Comparison of ENCODE assay signal across 33 cellular contexts in genomic region chr17:76155988-76156661, GRCh38. TPM values are rescaled to one million over a fixed set of nuclear protein-coding genes. Genes with fewer than 3 reads are reported as not detected.
DNase-seq lines count a peak whose midpoint lies in the region; ATAC-seq, FAIRE-seq and TF ChIP-seq lines count a peak whose summit lies in the region.
"Had no signal": no experiment of that assay in that cellular context is flagged by ENCODE, and none has a peak within 500 bp of the region (broad histone marks: within the 10 kb centered on the region; RNA-seq: fewer than 3 reads in every experiment).

No MANE protein-coding gene starts in this region.

- H3K9me3 Mint-ChIP-seq in activated naive CD8-positive, alpha-beta T cell treated with anti-CD3 and anti-CD28 coated beads for 36 hours = no peaks in the 10 kb centered on the region
- H3K9me3 Mint-ChIP-seq in activated naive CD8-positive, alpha-beta T cell treated with anti-CD3 and anti-CD28 coated beads, Interleukin-2, amount 50 U/mL, for 24 hours = no peaks in the 10 kb centered on the region
- no peaks in the 10 kb centered on the region for H3K9me3 Mint-ChIP-seq in WTC11
- no peaks in the 10 kb centered on the region for H3K9me3 Mint-ChIP-seq in stimulated activated memory B cell treated with anti-CD40 and anti-IgM and Interleukin-4, amounts not matched to agents 10 μg/mL and 1 μg/mL and 100 μg/mL, for 72 hours
- H3K9me3 Mint-ChIP-seq: activated naive CD4-positive, alpha-beta T cell treated with anti-CD3 and anti-CD28 coated beads, Interleukin-2, amount 50 U/mL, for 24 hours; activated T-helper 1 cell treated with anti-CD3 and anti-CD28 coated beads, Interleukin-12 subunit alpha, Interleukin-12 subunit beta, Interleukin-2, Interleukin-4 antibody, amounts not matched to agents 30 ng/mL and 10 ng/mL and 1 ng/mL, durations not matched to agents 14 hours and 24 hours and 36 hours had no signal

- no peak overlapping the region for H2AFZ ChIP-seq in HepG2 (ENCODE audit: low read length)

- peak overlapping the region; percentile 14 for H3K27ac Mint-ChIP-seq in activated naive CD8-positive, alpha-beta T cell treated with anti-CD3 and anti-CD28 coated beads for 36 hours
- H3K27ac Mint-ChIP-seq in activated naive CD8-positive, alpha-beta T cell treated with anti-CD3 and anti-CD28 coated beads, Interleukin-2, amount 50 U/mL, for 24 hours = no peak overlapping the region
- peak overlapping the region; percentile 52 for H3K27ac Mint-ChIP-seq in WTC11
- no peak overlapping the region for H3K27ac Mint-ChIP-seq in stimulated activated memory B cell treated with anti-CD40 and anti-IgM and Interleukin-4, amounts not matched to agents 10 μg/mL and 1 μg/mL and 100 μg/mL, for 72 hours
- H3K27ac Mint-ChIP-seq: activated T-helper 1 cell treated with anti-CD3 and anti-CD28 coated beads, Interleukin-12 subunit alpha, Interleukin-12 subunit beta, Interleukin-2, Interleukin-4 antibody, amounts not matched to agents 30 ng/mL and 10 ng/mL and 1 ng/mL, durations not matched to agents 14 hours and 24 hours and 36 hours had no signal

- H3K36me3 ChIP-seq in HepG2 (replicated peaks in 1 of 2; ENCODE audit: control insufficient read depth in 1 of 2, insufficient read depth in 2 of 2, low read length in 2 of 2) = no peaks in the 10 kb centered on the region
- no peaks in the 10 kb centered on the region for H3K36me3 ChIP-seq in esophagus squamous epithelium
- H3K36me3 ChIP-seq: BLaER1 treated with 17β-estradiol and CSF1 and Interleukin-3, amounts not matched to agents 10 nM and 100 nM; cardiac muscle cell; colonic mucosa had no signal

- intact Hi-C loops in HepG2 (cut with micrococcal nuclease; ENCODE audit: unreplicated experiment) = no loop called here
- intact Hi-C loops in esophagus squamous epithelium (cut with DNase I) = no loop called here

- no peak for DNase-seq in activated naive CD8-positive, alpha-beta T cell treated with anti-CD3 and anti-CD28 coated beads for 36 hours
- no peak for DNase-seq in activated naive CD8-positive, alpha-beta T cell treated with anti-CD3 and anti-CD28 coated beads, Interleukin-2, amount 50 U/mL, for 24 hours
- DNase-seq in WTC11 (ENCODE audit: low spot score) (no peak), HepG2 (ENCODE audit: low spot score) (no peak), esophagus squamous epithelium (lab: John Stamatoyannopoulos, UW) (no peak)
- no peak for DNase-seq in stimulated activated CD4-positive, alpha-beta T cell treated with anti-CD3 and anti-CD28 coated beads, Interleukin-4, amount 100 ng/mL, for 1 hour
- no peak for DNase-seq in activated CD4-positive, CD25-positive, alpha-beta regulatory T cell (lab: John Stamatoyannopoulos, UW)
- DNase-seq: activated CD4-positive, alpha-beta T cell treated with anti-CD3 and anti-CD28 coated beads for 1 hour; aorta; colonic mucosa; effector memory CD4-positive, alpha-beta T cell; EL; foreskin melanocyte; Kasumi-1; mesenchymal stem cell; MV-4-11; NCI-H187; NCI-H526 treated with DMSO at 0.1 percent for 48 hours; nucleus accumbens; stimulated activated CD4-positive, alpha-beta T cell treated with anti-CD3 and anti-CD28 coated beads, Interleukin-15, amount 100 ng/mL, for 24 hours; stimulated activated naive CD4-positive, alpha-beta T cell treated with Interleukin-2 at 50 U/mL for 16 hours had no signal

- BruUV-seq in HepG2 (replicated peaks; lab: Mats Ljungman, UMichigan) = no TSS peak

- peaks cover 32% of the 10 kb centered on the region for H3K36me3 Mint-ChIP-seq in activated naive CD8-positive, alpha-beta T cell treated with anti-CD3 and anti-CD28 coated beads for 36 hours
- peaks cover 16% of the 10 kb centered on the region for H3K36me3 Mint-ChIP-seq in activated naive CD8-positive, alpha-beta T cell treated with anti-CD3 and anti-CD28 coated beads, Interleukin-2, amount 50 U/mL, for 24 hours (ENCODE audit: low read depth)
- H3K36me3 Mint-ChIP-seq in WTC11 = no peaks in the 10 kb centered on the region
- no peaks in the 10 kb centered on the region for H3K36me3 Mint-ChIP-seq in stimulated activated memory B cell treated with anti-CD40 and anti-IgM and Interleukin-4, amounts not matched to agents 10 μg/mL and 1 μg/mL and 100 μg/mL, for 72 hours

- no peaks in the 10 kb centered on the region for H3K79me2 ChIP-seq in HepG2 (ENCODE audit: insufficient read depth, low read length)

- CTCF ChIA-PET in WTC11 (lab: Charles Lee) = interaction anchor here (0.5 to 2.0 kb wide), 12 partner anchors 16 to 143 kb away, joined by 3 to 15 read pairs (median 3); partner anchors contain the start of genes EXOC7 and FOXJ1
- CTCF ChIA-PET in HepG2 (lab: Yijun Ruan, JAX; ENCODE audit: low intra/inter-chr PET ratio, low total read pairs) = interaction anchor here (4.1 kb wide), 1 partner anchor 35 kb away, joined by 20 read pairs; no protein-coding TSS in a partner anchor

- H3K27ac ChIP-seq in HepG2 (ENCODE audit: extremely low read length, insufficient read depth, low read length) = no peak overlapping the region
- no peak overlapping the region for H3K27ac ChIP-seq in esophagus squamous epithelium
- H3K27ac ChIP-seq: BLaER1 treated with 17β-estradiol and CSF1 and Interleukin-3, amounts not matched to agents 10 nM and 100 nM; cardiac muscle cell; colonic mucosa; esophagus muscularis mucosa; HL-60 had no signal

- no peaks in the 10 kb centered on the region for H4K20me1 ChIP-seq in HepG2 (ENCODE audit: insufficient read depth, low read length)
- H4K20me1 ChIP-seq: BLaER1 treated with 17β-estradiol and CSF1 and Interleukin-3, amounts not matched to agents 10 nM and 100 nM had no signal

- no peaks in the 10 kb centered on the region for H3K27me3 Mint-ChIP-seq in activated naive CD8-positive, alpha-beta T cell treated with anti-CD3 and anti-CD28 coated beads for 36 hours
- H3K27me3 Mint-ChIP-seq in activated naive CD8-positive, alpha-beta T cell treated with anti-CD3 and anti-CD28 coated beads, Interleukin-2, amount 50 U/mL, for 24 hours = no peaks in the 10 kb centered on the region
- no peaks in the 10 kb centered on the region for H3K27me3 Mint-ChIP-seq in WTC11 (ENCODE audit: low read depth)
- H3K27me3 Mint-ChIP-seq in stimulated activated memory B cell treated with anti-CD40 and anti-IgM and Interleukin-4, amounts not matched to agents 10 μg/mL and 1 μg/mL and 100 μg/mL, for 72 hours = peaks cover 19% of the 10 kb centered on the region
- H3K27me3 Mint-ChIP-seq: activated naive CD4-positive, alpha-beta T cell treated with anti-CD3 and anti-CD28 coated beads, Interleukin-2, amount 50 U/mL, for 24 hours had no signal

- TF ChIP-seq CTCF in WTC11 (IDR thresholded peaks at IDR 0.05) = no peak
- no peak for TF ChIP-seq CTCF in HepG2 (CRISPR knock-in tag; IDR thresholded peaks at IDR 0.05)
- TF ChIP-seq CTCF in esophagus squamous epithelium (IDR thresholded peaks at IDR 0.05) = no peak

- no peak for ATAC-seq in activated naive CD8-positive, alpha-beta T cell treated with anti-CD3 and anti-CD28 coated beads, Interleukin-2, amount 50 U/mL, for 24 hours
- ATAC-seq in WTC11 (peak; percentile 34; the same call in 1 of the 2 replicates), HepG2 (peak; percentile 8; the same call in 1 of the 3 replicates)
- no peak for ATAC-seq in stimulated activated memory B cell treated with anti-CD40 and anti-IgM and Interleukin-4, amounts not matched to agents 10 μg/mL and 1 μg/mL and 100 μg/mL, for 72 hours
- ATAC-seq: GM12878, left lobe of liver had no signal

- H3K4me1 ChIP-seq in HepG2 (ENCODE audit: insufficient read depth, low read length) = peaks cover 16% of the 10 kb centered on the region
- peaks cover 0 to 4% (median 0%) of the 10 kb centered on the region in 3 donors for H3K4me1 ChIP-seq in esophagus squamous epithelium
- H3K4me1 ChIP-seq: colonic mucosa had no signal

- WGBS in HepG2 (ENCODE audit: low lambda C conversion rate) = 47% methylated on average over 13 of the region's 13 CpGs
- WGBS in esophagus squamous epithelium, 2 donors = 85 to 86% methylated on average over 6 to 10 of the region's 13 CpGs

- TF ChIP-seq EP300 in HepG2 (IDR thresholded peaks at IDR 0.05; ENCODE audit: low read depth in 2 of 2, low read length in 2 of 2) (no peak), HepG2 (CRISPR knock-in tag; IDR thresholded peaks at IDR 0.05; ENCODE audit: borderline replicate concordance) (no peak)

- in situ Hi-C loops in HepG2 (cut with HindIII; ENCODE audit: extremely low pct_ligation_motif_present, low pct_unique_long_range_greater_than_20kb) = loop anchor here (5.0 kb wide), 1 partner anchor 34 kb away; no protein-coding TSS in a partner anchor

- H3K9me3 ChIP-seq in HepG2 (ENCODE audit: low read length) (no peaks in the 10 kb centered on the region), esophagus squamous epithelium (no peaks in the 10 kb centered on the region)
- H3K9me3 ChIP-seq: BLaER1 treated with 17β-estradiol and CSF1 and Interleukin-3, amounts not matched to agents 10 nM and 100 nM; colonic mucosa; esophagus muscularis mucosa had no signal

- H3K4me2 ChIP-seq in HepG2 (ENCODE audit: low read depth, low read length) = no peak overlapping the region
- H3K4me2 ChIP-seq: BLaER1 treated with 17β-estradiol and CSF1 and Interleukin-3, amounts not matched to agents 10 nM and 100 nM had no signal

- peaks cover 39% of the 10 kb centered on the region for H3K4me1 Mint-ChIP-seq in activated naive CD8-positive, alpha-beta T cell treated with anti-CD3 and anti-CD28 coated beads for 36 hours
- H3K4me1 Mint-ChIP-seq in activated naive CD8-positive, alpha-beta T cell treated with anti-CD3 and anti-CD28 coated beads, Interleukin-2, amount 50 U/mL, for 24 hours = peaks cover 32% of the 10 kb centered on the region
- peaks cover 32% of the 10 kb centered on the region for H3K4me1 Mint-ChIP-seq in WTC11
- H3K4me1 Mint-ChIP-seq in stimulated activated memory B cell treated with anti-CD40 and anti-IgM and Interleukin-4, amounts not matched to agents 10 μg/mL and 1 μg/mL and 100 μg/mL, for 72 hours = no peaks in the 10 kb centered on the region

- H3K4me3 Mint-ChIP-seq in activated naive CD8-positive, alpha-beta T cell treated with anti-CD3 and anti-CD28 coated beads for 36 hours = no peak overlapping the region
- H3K4me3 Mint-ChIP-seq in activated naive CD8-positive, alpha-beta T cell treated with anti-CD3 and anti-CD28 coated beads, Interleukin-2, amount 50 U/mL, for 24 hours = no peak overlapping the region
- no peak overlapping the region for H3K4me3 Mint-ChIP-seq in WTC11
- no peak overlapping the region for H3K4me3 Mint-ChIP-seq in stimulated activated memory B cell treated with anti-CD40 and anti-IgM and Interleukin-4, amounts not matched to agents 10 μg/mL and 1 μg/mL and 100 μg/mL, for 72 hours
- H3K4me3 Mint-ChIP-seq: activated naive CD4-positive, alpha-beta T cell treated with anti-CD3 and anti-CD28 coated beads, Interleukin-2, amount 50 U/mL, for 24 hours; activated T-helper 1 cell treated with anti-CD3 and anti-CD28 coated beads, Interleukin-12 subunit alpha, Interleukin-12 subunit beta, Interleukin-2, Interleukin-4 antibody, amounts not matched to agents 30 ng/mL and 10 ng/mL and 1 ng/mL, durations not matched to agents 14 hours and 24 hours and 36 hours had no signal

- H3K4me3 ChIP-seq in HepG2 (replicated peaks in 1 of 3; ENCODE audit: insufficient read depth in 1 of 3, low read depth in 2 of 3, low read length in 3 of 3) (no peak overlapping the region), esophagus squamous epithelium (no peak overlapping the region)
- H3K4me3 ChIP-seq: BLaER1 treated with 17β-estradiol and CSF1 and Interleukin-3, amounts not matched to agents 10 nM and 100 nM; cardiac muscle cell; colonic mucosa; esophagus muscularis mucosa; GM12878 had no signal

- peaks cover 0 to 19% of the 10 kb centered on the region in 2 experiments; a peak in 2 of 5 replicates for H3K27me3 ChIP-seq in HepG2 (ENCODE audit: control insufficient read depth in 1 of 2, insufficient read depth in 2 of 2, low read length in 2 of 2)
- no peaks in the 10 kb centered on the region for H3K27me3 ChIP-seq in esophagus squamous epithelium
- H3K27me3 ChIP-seq: BLaER1 treated with 17β-estradiol and CSF1 and Interleukin-3, amounts not matched to agents 10 nM and 100 nM; cardiac muscle cell; colonic mucosa; esophagus muscularis mucosa had no signal

- H3K9ac ChIP-seq in HepG2 (ENCODE audit: insufficient read depth, low read depth, low read length) = no peak overlapping the region
- H3K9ac ChIP-seq: BLaER1 treated with 17β-estradiol and CSF1 and Interleukin-3, amounts not matched to agents 10 nM and 100 nM had no signal

- POLR2A ChIA-PET in WTC11 (lab: Charles Lee) = no interaction called here
- POLR2A ChIA-PET in HepG2 (lab: Yijun Ruan, JAX) = interaction anchor here (0.6 kb wide), 1 partner anchor 1972 kb away, joined by 3 read pairs; the partner anchor contains the start of gene TMC6

- no peak for TF ChIP-seq POLR2A in HepG2 (IDR thresholded peaks at IDR 0.05; ENCODE audit: insufficient read depth in 1 of 2, low read depth in 2 of 2, low read length in 2 of 2)
- no peak for TF ChIP-seq POLR2A in esophagus squamous epithelium (IDR thresholded peaks at IDR 0.05)

- TF ChIP-seq RAD21 in HepG2 (CRISPR knock-in tag; IDR thresholded peaks at IDR 0.05) = no peak

- FAIRE-seq in HepG2 (lab: Jason Lieb, UNC) = no peak
- FAIRE-seq: GM12878, TTC549 had no signal

RNA-seq across cellular contexts. Expression of gene FOXJ1, which starts 15.1 kb away (rescaled TPM):
- total RNA-seq in activated naive CD8-positive, alpha-beta T cell treated with anti-CD3 and anti-CD28 coated beads for 36 hours = 1 to 10 TPM; 7.5 to 7.8 TPM
- total RNA-seq in WTC11 (2021) (6.2 to 11.8 TPM (median 6.8 TPM) in 3 replicates), HepG2 (2016; rRNA removed; fragmentation: Illumina TruSeq; extraction: Trizol) (1.4 and 1.6 TPM in 2 replicates), esophagus squamous epithelium (under 1 TPM in 2 of 4 donors, not detected in 2; 0.19 to 0.57 TPM)
- total RNA-seq in HepG2 (2016; cell fraction: cytosol; rRNA removed; fragmentation: Illumina TruSeq; extraction: Trizol; ENCODE audit: low read depth) = 0.09 and 0.30 TPM in 2 replicates
- total RNA-seq in HepG2 (2016; cell fraction: insoluble cytoplasmic fraction; rRNA removed; fragmentation: Illumina TruSeq; extraction: Trizol) = 1.4 and 1.9 TPM in 2 replicates
- total RNA-seq in HepG2 (2016; cell fraction: membrane; rRNA removed; fragmentation: Illumina TruSeq; extraction: Trizol) = 0.77 and 0.93 TPM in 2 replicates
- 0.94 and 1.3 TPM in 2 replicates for total RNA-seq in HepG2 (2016; cell fraction: nucleus; rRNA removed; fragmentation: Illumina TruSeq; extraction: Trizol)
- 0.98 and 1.2 TPM in 2 replicates for polyA plus RNA-seq in HepG2 (2011; rRNA removed)
- 0.82 and 1.5 TPM in 2 replicates for polyA plus RNA-seq in HepG2 (2011; cell fraction: cytosol; rRNA removed)
- 2.8 and 3.7 TPM in 2 replicates for polyA plus RNA-seq in HepG2 (2011; cell fraction: nucleus; rRNA removed)
- 0.66 and 0.96 TPM in 2 replicates for polyA plus RNA-seq in HepG2 (2012)
- polyA plus RNA-seq in HepG2 (2016; cell fraction: cytosol; fragmentation: Illumina TruSeq; extraction: Trizol; ENCODE audit: low read depth) = 0.31 and 0.45 TPM in 2 replicates
- polyA plus RNA-seq in HepG2 (2016; cell fraction: insoluble cytoplasmic fraction; fragmentation: Illumina TruSeq; extraction: Trizol; ENCODE audit: low read depth) = 1.3 and 1.4 TPM in 2 replicates
- polyA plus RNA-seq in HepG2 (2016; cell fraction: membrane; fragmentation: Illumina TruSeq; extraction: Trizol; ENCODE audit: low read depth) = 0.61 and 0.62 TPM in 2 replicates
- 2.0 and 2.1 TPM in 2 replicates for polyA plus RNA-seq in HepG2 (2016; cell fraction: nucleus; fragmentation: Illumina TruSeq; extraction: Trizol; ENCODE audit: insufficient read depth, low read depth)
- 0.05 and 1.5 TPM in 2 replicates for polyA minus RNA-seq in HepG2 (2011; rRNA and poly(A)+ RNA removed; ENCODE audit: low replicate concordance)
- 0.35 and 0.40 TPM in 2 replicates for polyA minus RNA-seq in HepG2 (2011; cell fraction: cytosol; rRNA and poly(A)+ RNA removed)
- polyA minus RNA-seq in HepG2 (2011; cell fraction: nucleus; rRNA and poly(A)+ RNA removed) = 0.37 and 0.52 TPM in 2 replicates
- total RNA-seq: activated T-helper 1 cell treated with anti-CD3 and anti-CD28 coated beads, Interleukin-12 subunit alpha, Interleukin-12 subunit beta, Interleukin-2, Interleukin-4 antibody, amounts not matched to agents 30 ng/mL and 10 ng/mL and 1 ng/mL, durations not matched to agents 14 hours and 24 hours and 36 hours; aorta; GM12878; pulmonary artery endothelial cell had no signal
- polyA plus RNA-seq: AG04450, aorta, GM12878 had no signal

RNA-seq across cellular contexts. Expression of gene EXOC7, which starts 52.5 kb away (rescaled TPM):
- total RNA-seq in activated naive CD8-positive, alpha-beta T cell treated with anti-CD3 and anti-CD28 coated beads for 36 hours = 10 to 100 TPM; 81.2 to 88.1 TPM
- total RNA-seq in WTC11 (2021) (90.0 to 126 TPM (median 96.2 TPM) in 3 replicates), HepG2 (2016; rRNA removed; fragmentation: Illumina TruSeq; extraction: Trizol) (116 and 118 TPM in 2 replicates), esophagus squamous epithelium (10 to 100 TPM; 70.3 to 84.5 (median 74.4) TPM)
- total RNA-seq in HepG2 (2016; cell fraction: cytosol; rRNA removed; fragmentation: Illumina TruSeq; extraction: Trizol; ENCODE audit: low read depth) = 32.5 and 33.1 TPM in 2 replicates
- total RNA-seq in HepG2 (2016; cell fraction: insoluble cytoplasmic fraction; rRNA removed; fragmentation: Illumina TruSeq; extraction: Trizol) = 112 and 113 TPM in 2 replicates
- total RNA-seq in HepG2 (2016; cell fraction: membrane; rRNA removed; fragmentation: Illumina TruSeq; extraction: Trizol) = 41.7 and 48.8 TPM in 2 replicates
- total RNA-seq in HepG2 (2016; cell fraction: nucleus; rRNA removed; fragmentation: Illumina TruSeq; extraction: Trizol) = 80.6 and 103 TPM in 2 replicates
- 86.9 and 118 TPM in 2 replicates for polyA plus RNA-seq in HepG2 (2011; rRNA removed)
- 65.5 and 68.0 TPM in 2 replicates for polyA plus RNA-seq in HepG2 (2011; cell fraction: cytosol; rRNA removed)
- 259 and 277 TPM in 2 replicates for polyA plus RNA-seq in HepG2 (2011; cell fraction: nucleus; rRNA removed)
- polyA plus RNA-seq in HepG2 (2012) = 100 and 124 TPM in 2 replicates
- polyA plus RNA-seq in HepG2 (2016; cell fraction: cytosol; fragmentation: Illumina TruSeq; extraction: Trizol; ENCODE audit: low read depth) = 7.1 and 8.4 TPM in 2 replicates
- 78.0 and 79.6 TPM in 2 replicates for polyA plus RNA-seq in HepG2 (2016; cell fraction: insoluble cytoplasmic fraction; fragmentation: Illumina TruSeq; extraction: Trizol; ENCODE audit: low read depth)
- 18.4 and 21.9 TPM in 2 replicates for polyA plus RNA-seq in HepG2 (2016; cell fraction: membrane; fragmentation: Illumina TruSeq; extraction: Trizol; ENCODE audit: low read depth)
- 147 and 170 TPM in 2 replicates for polyA plus RNA-seq in HepG2 (2016; cell fraction: nucleus; fragmentation: Illumina TruSeq; extraction: Trizol; ENCODE audit: insufficient read depth, low read depth)
- polyA minus RNA-seq in HepG2 (2011; rRNA and poly(A)+ RNA removed; ENCODE audit: low replicate concordance) = 144 and 202 TPM in 2 replicates
- polyA minus RNA-seq in HepG2 (2011; cell fraction: cytosol; rRNA and poly(A)+ RNA removed) = 69.7 and 91.8 TPM in 2 replicates
- polyA minus RNA-seq in HepG2 (2011; cell fraction: nucleus; rRNA and poly(A)+ RNA removed) = 113 and 132 TPM in 2 replicates

Comparison
In these comparisons a context has a peak if more than half of its experiments do, and no peak if none do; other contexts are left out.
1. H3K27ac Mint-ChIP-seq: peak in activated naive CD8-positive, alpha-beta T cell treated with anti-CD3 and anti-CD28 coated beads for 36 hours (single experiment) and WTC11 (single experiment); none in activated naive CD8-positive, alpha-beta T cell treated with anti-CD3 and anti-CD28 coated beads, Interleukin-2, amount 50 U/mL, for 24 hours (single experiment) and stimulated activated memory B cell treated with anti-CD40 and anti-IgM and Interleukin-4, amounts not matched to agents 10 μg/mL and 1 μg/mL and 100 μg/mL, for 72 hours (single experiment).
2. ATAC-seq: peak in WTC11 (single experiment) and HepG2 (single experiment); none in activated naive CD8-positive, alpha-beta T cell treated with anti-CD3 and anti-CD28 coated beads, Interleukin-2, amount 50 U/mL, for 24 hours (single experiment) and stimulated activated memory B cell treated with anti-CD40 and anti-IgM and Interleukin-4, amounts not matched to agents 10 μg/mL and 1 μg/mL and 100 μg/mL, for 72 hours (single experiment).